Comparison of ENCODE assay signal across 1 cellular context in the genomic region with DNA sequence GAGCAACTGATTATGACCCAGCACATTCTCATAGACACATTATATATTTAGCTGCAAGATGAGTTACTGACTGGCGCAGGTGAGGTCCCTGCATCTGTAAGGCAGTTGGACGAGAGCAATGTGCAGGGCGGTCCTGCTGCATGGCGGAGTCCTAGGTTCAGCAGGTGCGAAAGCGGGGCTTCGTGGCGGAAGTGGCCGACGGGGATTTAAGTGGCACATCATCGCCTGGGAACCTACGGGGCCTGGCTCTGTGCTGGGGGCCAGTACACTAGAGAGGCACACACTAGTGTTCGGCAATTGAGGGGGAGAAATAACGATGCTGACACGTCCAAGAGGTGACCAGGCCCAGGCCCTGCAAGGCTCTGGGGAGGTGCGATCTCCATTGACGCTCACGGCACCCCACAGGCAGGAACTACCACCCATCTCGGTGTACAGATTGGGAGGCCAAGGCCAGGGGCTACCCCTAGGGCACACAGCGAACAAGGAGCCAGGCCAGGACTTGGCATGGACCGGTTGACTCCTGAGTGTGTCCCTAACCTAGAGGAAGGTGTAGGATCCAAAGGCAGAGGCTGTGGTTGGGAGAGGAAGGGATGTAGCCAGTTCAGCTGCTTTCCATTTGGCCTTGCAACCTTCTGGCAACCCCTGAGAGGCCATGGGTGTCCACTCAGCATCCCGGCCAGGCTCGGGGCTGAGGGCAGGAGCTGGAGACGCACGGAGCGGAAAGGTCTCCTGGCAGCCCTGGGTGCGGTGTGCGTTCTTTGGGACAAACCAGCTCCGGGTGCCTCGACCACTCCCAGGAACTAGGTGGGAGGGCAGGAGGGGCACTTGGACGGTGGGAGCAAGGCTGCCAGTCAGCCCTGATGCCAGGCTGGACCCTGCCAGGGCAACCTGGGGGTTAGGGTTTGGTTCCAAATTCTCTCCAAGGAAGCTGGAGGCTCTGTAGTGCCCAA.
TF ChIP-seq lines count a peak whose summit lies in the region.

No MANE protein-coding gene starts in this region.

TF ChIP-seq in H1, 55 proteins besides CTCF, POLR2A, EP300 and RAD21:
- TF ChIP-seq POLR2AphosphoS5 (IDR thresholded peaks at IDR 0.05; ENCODE audit: low read depth, low read length) (no peak), SP2 (IDR thresholded peaks at IDR 0.05; ENCODE audit: low read length) (no peak), SUZ12 (IDR thresholded peaks at IDR 0.05; ENCODE audit: low read length) (no peak), EGR1 (IDR thresholded peaks at IDR 0.05; ENCODE audit: borderline replicate concordance, low read depth, low read length) (no peak), RFX5 (IDR thresholded peaks at IDR 0.05; ENCODE audit: borderline replicate concordance, low read depth, low read length) (no peak), TAF7 (optimal IDR thresholded peaks at IDR 0.05; ENCODE audit: borderline replicate concordance, low read depth, low read length) (no peak), BRCA1 (IDR thresholded peaks at IDR 0.05; ENCODE audit: low read depth, low read length) (no peak), RNF2 (IDR thresholded peaks at IDR 0.05; ENCODE audit: borderline replicate concordance, low read depth, low read length, missing control alignments, poor library complexity, severe bottlenecking) (no peak)
- TF ChIP-seq, protein P1, sequence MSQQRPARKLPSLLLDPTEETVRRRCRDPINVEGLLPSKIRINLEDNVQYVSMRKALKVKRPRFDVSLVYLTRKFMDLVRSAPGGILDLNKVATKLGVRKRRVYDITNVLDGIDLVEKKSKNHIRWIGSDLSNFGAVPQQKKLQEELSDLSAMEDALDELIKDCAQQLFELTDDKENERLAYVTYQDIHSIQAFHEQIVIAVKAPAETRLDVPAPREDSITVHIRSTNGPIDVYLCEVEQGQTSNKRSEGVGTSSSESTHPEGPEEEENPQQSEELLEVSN (IDR thresholded peaks at IDR 0.05): no peak
